Comparison of ENCODE assay signal across 23 cellular contexts in the genomic region with DNA sequence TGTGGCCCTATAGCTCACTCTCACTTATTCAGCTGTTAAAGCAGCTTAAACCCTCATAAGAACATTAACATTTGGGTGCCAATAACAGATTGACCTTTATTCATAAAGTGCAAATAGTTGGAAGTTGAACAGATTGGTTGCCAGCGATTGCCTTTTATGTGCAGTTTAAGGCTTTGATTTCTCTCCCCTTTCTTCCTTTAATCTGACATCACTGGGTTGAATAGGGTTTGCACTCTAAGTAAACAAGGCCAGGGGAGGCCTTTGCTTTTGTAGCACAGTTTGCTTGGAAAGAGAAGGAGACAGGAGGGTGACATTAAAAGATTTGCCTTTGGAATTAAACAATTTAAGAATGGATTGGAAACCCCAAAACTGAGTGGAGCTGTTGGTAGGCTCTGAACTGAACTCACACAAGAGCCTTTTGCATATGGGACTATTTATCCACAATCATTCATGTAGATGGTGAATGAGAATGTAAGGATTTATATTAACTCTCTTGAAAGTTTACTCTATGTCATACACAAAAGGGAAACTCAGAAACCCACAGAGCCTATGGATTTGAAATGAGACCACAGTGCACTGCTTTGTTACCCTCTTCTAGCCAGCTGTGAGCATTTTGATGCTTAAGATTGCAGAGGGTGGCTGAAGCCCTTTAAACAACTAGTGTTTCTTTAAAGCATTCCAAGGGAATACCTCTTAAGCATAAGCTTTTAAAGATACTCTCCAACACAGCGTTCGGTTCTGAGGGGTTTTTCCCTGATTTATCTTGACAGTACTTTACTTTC.
"Had no signal": no experiment of that assay in that cellular context is flagged by ENCODE, and none has a peak within 500 bp of the region (broad histone marks: within the 10 kb centered on the region; RNA-seq: fewer than 3 reads in every experiment).

No MANE protein-coding gene starts in this region.

- ATAC-seq: esophagus mucosa; heart left ventricle; psoas muscle; right lobe of liver; stimulated activated effector memory CD8-positive, alpha-beta T cell treated with anti-CD3 and anti-CD28 coated beads, Interleukin-12 subunit alpha, Interleukin-12 subunit beta, amount 100 ng/mL, for 72 hours; stimulated activated naive CD8-positive, alpha-beta T cell treated with anti-CD3 and anti-CD28 coated beads, Interleukin-15, Interleukin-2, amounts not matched to agents 100 U/mL and 50 U/mL, for 24 hours; upper lobe of right lung had no signal

- H3K4me1 ChIP-seq: heart left ventricle, left ventricle myocardium inferior, psoas muscle, right lobe of liver, tibial artery, upper lobe of right lung, vagina had no signal

- H3K4me3 ChIP-seq: dorsolateral prefrontal cortex, heart left ventricle, left ventricle myocardium inferior, lung, psoas muscle, right lobe of liver, tibial artery, upper lobe of right lung, vagina had no signal

- H3K4me1 Mint-ChIP-seq: immature natural killer cell; nephron; stimulated activated effector memory CD8-positive, alpha-beta T cell treated with anti-CD3 and anti-CD28 coated beads, Interleukin-12 subunit alpha, Interleukin-12 subunit beta, amount 100 ng/mL, for 72 hours had no signal

- H3K27ac Mint-ChIP-seq: immature natural killer cell; nephron; stimulated activated effector memory CD8-positive, alpha-beta T cell treated with anti-CD3 and anti-CD28 coated beads, Interleukin-12 subunit alpha, Interleukin-12 subunit beta, amount 100 ng/mL, for 72 hours had no signal

- H3K36me3 ChIP-seq: heart left ventricle, left ventricle myocardium inferior, neutrophil, right lobe of liver, tibial artery, upper lobe of right lung, vagina had no signal

- H3K27ac ChIP-seq: dorsolateral prefrontal cortex, heart left ventricle, left ventricle myocardium inferior, neutrophil, psoas muscle, right lobe of liver, tibial artery, upper lobe of right lung, vagina had no signal

- H3K36me3 Mint-ChIP-seq: immature natural killer cell; stimulated activated effector memory CD8-positive, alpha-beta T cell treated with anti-CD3 and anti-CD28 coated beads, Interleukin-12 subunit alpha, Interleukin-12 subunit beta, amount 100 ng/mL, for 72 hours had no signal

- H3K27me3 ChIP-seq: right lobe of liver, tibial artery, upper lobe of right lung, vagina had no signal

- DNase-seq: cortex of kidney; dorsolateral prefrontal cortex; effector memory CD4-positive, alpha-beta T cell; heart left ventricle; hippocampal formation; immature natural killer cell; left ventricle myocardium inferior; mesenchymal stem cell; midbrain; psoas muscle; retina; right lobe of liver; stimulated activated CD4-positive, alpha-beta T cell treated with anti-CD3 and anti-CD28 coated beads, Interleukin-4, amount 100 ng/mL, for 1 hour; stimulated activated CD8-positive, alpha-beta memory T cell treated with anti-CD3 and anti-CD28 coated beads, Interleukin-4, amount 100 ng/mL, for 48 hours; stimulated activated naive CD8-positive, alpha-beta T cell treated with anti-CD3 and anti-CD28 coated beads, Interleukin-15, Interleukin-2, amounts not matched to agents 100 U/mL and 50 U/mL, for 24 hours; tibial artery; upper lobe of right lung had no signal

- H3K4me3 Mint-ChIP-seq: immature natural killer cell; nephron; stimulated activated effector memory CD8-positive, alpha-beta T cell treated with anti-CD3 and anti-CD28 coated beads, Interleukin-12 subunit alpha, Interleukin-12 subunit beta, amount 100 ng/mL, for 72 hours had no signal

- H3K9me3 ChIP-seq: heart left ventricle, left ventricle myocardium inferior, neutrophil, psoas muscle, right lobe of liver, tibial artery, upper lobe of right lung, vagina had no signal
